21 cellular contexts compared by ENCODE assay signal in the genomic region with DNA sequence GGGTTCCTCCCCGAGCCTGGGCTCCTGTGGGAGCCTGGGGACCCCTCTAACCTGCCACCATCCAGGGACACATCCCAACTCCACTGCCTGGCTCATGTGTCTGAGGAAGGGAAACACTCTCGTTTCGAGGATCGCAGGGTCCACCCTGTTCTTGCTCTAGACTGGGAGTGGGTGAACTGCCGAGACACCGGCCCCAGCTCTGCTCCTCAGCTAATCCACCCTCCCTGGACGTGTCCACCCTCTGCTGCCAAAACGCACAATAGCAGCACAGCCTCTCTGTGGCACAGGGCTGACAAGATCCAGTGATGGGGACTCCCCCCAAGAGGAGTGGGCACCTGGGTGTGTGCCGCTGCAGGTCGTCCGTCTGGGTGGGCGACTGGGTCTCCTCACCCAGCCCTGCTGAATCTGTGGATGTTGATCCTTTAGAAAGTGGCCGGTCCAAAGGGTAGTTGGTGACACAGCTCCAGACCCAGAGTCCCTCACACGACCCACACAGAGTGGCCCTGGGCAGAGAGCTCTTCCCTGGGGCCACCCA.
"Had no signal": no experiment of that assay in that cellular context is flagged by ENCODE, and none has a peak within 500 bp of the region (broad histone marks: within the 10 kb centered on the region; RNA-seq: fewer than 3 reads in every experiment).

No MANE protein-coding gene starts in this region.

- ATAC-seq: mucosa of descending colon, natural killer cell, right lobe of liver had no signal

- H3K27ac Mint-ChIP-seq: natural killer cell had no signal

- H3K36me3 Mint-ChIP-seq: natural killer cell had no signal

- H3K27ac ChIP-seq: parathyroid adenoma, prostate gland, right lobe of liver, skin epidermis had no signal

- H3K4me3 ChIP-seq: mucosa of descending colon, prostate gland, right lobe of liver, skin epidermis, stomach had no signal

- H3K4me1 Mint-ChIP-seq: central memory CD8-positive, alpha-beta T cell; natural killer cell had no signal

- H3K4me3 Mint-ChIP-seq: central memory CD8-positive, alpha-beta T cell; natural killer cell; neural crest cell had no signal

- H3K9me3 Mint-ChIP-seq: central memory CD8-positive, alpha-beta T cell; natural killer cell; neural crest cell had no signal

- DNase-seq: dermis blood vessel endothelial cell; effector CD4-positive, alpha-beta T cell; foreskin melanocyte; head of caudate nucleus; hippocampal formation; kidney glomerular epithelial cell; mammary epithelial cell; mucosa of descending colon; natural killer cell; right lobe of liver; stimulated activated CD4-positive, alpha-beta T cell treated with anti-CD3 and anti-CD28 coated beads, Interleukin-2, amount 100 ng/mL, for 24 hours; stimulated activated CD4-positive, alpha-beta T cell treated with anti-CD3 and anti-CD28 coated beads, Interleukin-4, amount 100 ng/mL, for 4 hours; stimulated activated naive CD4-positive, alpha-beta T cell; stomach; substantia nigra; trophoblast cell had no signal
